In the genomic region with DNA sequence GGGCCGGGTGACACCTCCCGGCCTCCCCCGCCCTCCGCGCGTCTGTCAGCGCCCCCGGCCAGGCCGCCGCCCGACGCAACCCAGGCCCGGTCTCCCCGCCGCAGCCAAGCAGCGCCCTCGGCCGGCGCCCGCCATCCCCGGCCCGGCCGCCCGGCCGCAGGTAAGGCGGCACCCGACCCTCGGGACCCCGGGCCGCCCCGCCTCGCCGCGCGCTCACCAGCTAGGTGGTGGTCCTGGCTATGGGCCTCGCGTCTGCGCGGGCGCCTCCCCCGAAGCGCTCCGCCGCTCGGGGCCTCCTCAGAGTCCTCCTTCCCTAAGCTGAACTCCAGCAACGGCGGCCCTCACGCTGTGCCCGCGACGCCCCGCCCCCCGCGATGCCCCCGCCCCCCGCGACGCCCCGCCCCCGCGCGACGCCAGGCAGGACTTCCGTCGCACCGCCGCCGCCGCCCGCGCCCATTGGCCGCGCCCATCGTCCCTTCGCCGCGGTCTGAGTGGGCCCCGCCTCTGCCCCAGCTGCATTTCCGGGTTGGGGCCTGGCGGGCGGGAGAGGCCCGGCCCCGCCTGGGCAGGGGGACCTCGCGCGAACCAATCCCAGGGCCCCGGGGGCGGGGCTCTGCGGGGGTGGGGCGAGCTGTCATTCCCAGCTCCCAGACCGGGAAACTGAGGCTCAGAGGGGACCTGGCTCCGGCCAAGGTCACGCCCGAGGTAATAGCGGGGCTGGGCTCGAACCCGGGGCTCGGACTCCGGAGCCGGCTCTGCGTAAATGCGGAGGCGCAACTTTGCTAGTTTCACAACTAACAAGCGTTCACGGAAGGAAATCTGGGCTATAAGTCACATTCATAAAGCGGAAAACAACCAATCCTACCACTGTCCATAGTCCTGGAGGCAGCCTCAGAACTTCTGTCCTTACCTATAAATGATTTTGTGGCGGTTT, we compare ENCODE assay signal across 1 cellular context.
TF ChIP-seq lines count a peak whose summit lies in the region.

No MANE protein-coding gene starts in this region.

TF ChIP-seq in HepG2, 621 proteins besides CTCF, POLR2A, EP300 and RAD21 (continued from another document and continues in another):
- TF ChIP-seq, protein P1, sequence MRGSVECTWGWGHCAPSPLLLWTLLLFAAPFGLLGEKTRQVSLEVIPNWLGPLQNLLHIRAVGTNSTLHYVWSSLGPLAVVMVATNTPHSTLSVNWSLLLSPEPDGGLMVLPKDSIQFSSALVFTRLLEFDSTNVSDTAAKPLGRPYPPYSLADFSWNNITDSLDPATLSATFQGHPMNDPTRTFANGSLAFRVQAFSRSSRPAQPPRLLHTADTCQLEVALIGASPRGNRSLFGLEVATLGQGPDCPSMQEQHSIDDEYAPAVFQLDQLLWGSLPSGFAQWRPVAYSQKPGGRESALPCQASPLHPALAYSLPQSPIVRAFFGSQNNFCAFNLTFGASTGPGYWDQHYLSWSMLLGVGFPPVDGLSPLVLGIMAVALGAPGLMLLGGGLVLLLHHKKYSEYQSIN (CRISPR knock-in tag; IDR thresholded peaks at IDR 0.05; ENCODE audit: borderline replicate concordance), result no peak
- TF ChIP-seq NR2F1 (CRISPR knock-in tag; IDR thresholded peaks at IDR 0.05) (no peak), SKI (IDR thresholded peaks at IDR 0.05; ENCODE audit: partially characterized antibody) (peak; percentile 47), U2AF2 (IDR thresholded peaks at IDR 0.05; ENCODE audit: low read depth, low read length) (no peak), XRCC5 (optimal IDR thresholded peaks at IDR 0.05; ENCODE audit: low read length) (no peak), ZBTB20 (CRISPR knock-in tag; IDR thresholded peaks at IDR 0.05; ENCODE audit: borderline replicate concordance, low read depth) (no peak), ZSCAN22 (CRISPR knock-in tag; IDR thresholded peaks at IDR 0.05) (no peak), ZSCAN29 (CRISPR knock-in tag; conservative IDR thresholded peaks at IDR 0.05) (no peak), RFX3 (CRISPR knock-in tag; IDR thresholded peaks at IDR 0.05) (no peak), ZNF337 (CRISPR knock-in tag; IDR thresholded peaks at IDR 0.05; ENCODE audit: borderline replicate concordance, low read depth) (no peak), PHF5A (CRISPR knock-in tag; IDR thresholded peaks at IDR 0.05; ENCODE audit: low read depth, unreplicated experiment) (no peak), NR1H2 (CRISPR knock-in tag; IDR thresholded peaks at IDR 0.05; ENCODE audit: borderline replicate concordance, low read depth) (no peak), TMF1 (CRISPR knock-in tag; IDR thresholded peaks at IDR 0.05; ENCODE audit: low read depth) (no peak), NCOA1 (CRISPR knock-in tag; IDR thresholded peaks at IDR 0.05) (no peak), HHEX (CRISPR knock-in tag; IDR thresholded peaks at IDR 0.05) (no peak), ZNF564 (CRISPR knock-in tag; IDR thresholded peaks at IDR 0.05) (no peak), ZNF678 (CRISPR knock-in tag; IDR thresholded peaks at IDR 0.05) (no peak), HIVEP1 (CRISPR knock-in tag; IDR thresholded peaks at IDR 0.05) (no peak), RBM39 (IDR thresholded peaks at IDR 0.05; ENCODE audit: low read depth, low read length, poor library complexity, severe bottlenecking) (no peak), ZEB1 (IDR thresholded peaks at IDR 0.05; ENCODE audit: insufficient replicate concordance, low read depth) (no peak), SRF (IDR thresholded peaks at IDR 0.05; ENCODE audit: low read depth, low read length) (no peak), PHF20 (CRISPR knock-in tag; IDR thresholded peaks at IDR 0.05) (peak; percentile 58; the same call in 1 of the 2 replicates), ZNF224 (CRISPR knock-in tag; IDR thresholded peaks at IDR 0.05) (no peak), TGIF2 (CRISPR knock-in tag; IDR thresholded peaks at IDR 0.05) (0 out of 2 replicates have a peak, but pooled peaks have one; percentile 45), ZNF543 (CRISPR knock-in tag; IDR thresholded peaks at IDR 0.05) (no peak), ZNF230 (CRISPR knock-in tag; IDR thresholded peaks at IDR 0.05) (no peak), GATAD1 (CRISPR knock-in tag; IDR thresholded peaks at IDR 0.05) (peak; percentile 66)
- TF ChIP-seq, protein P2, sequence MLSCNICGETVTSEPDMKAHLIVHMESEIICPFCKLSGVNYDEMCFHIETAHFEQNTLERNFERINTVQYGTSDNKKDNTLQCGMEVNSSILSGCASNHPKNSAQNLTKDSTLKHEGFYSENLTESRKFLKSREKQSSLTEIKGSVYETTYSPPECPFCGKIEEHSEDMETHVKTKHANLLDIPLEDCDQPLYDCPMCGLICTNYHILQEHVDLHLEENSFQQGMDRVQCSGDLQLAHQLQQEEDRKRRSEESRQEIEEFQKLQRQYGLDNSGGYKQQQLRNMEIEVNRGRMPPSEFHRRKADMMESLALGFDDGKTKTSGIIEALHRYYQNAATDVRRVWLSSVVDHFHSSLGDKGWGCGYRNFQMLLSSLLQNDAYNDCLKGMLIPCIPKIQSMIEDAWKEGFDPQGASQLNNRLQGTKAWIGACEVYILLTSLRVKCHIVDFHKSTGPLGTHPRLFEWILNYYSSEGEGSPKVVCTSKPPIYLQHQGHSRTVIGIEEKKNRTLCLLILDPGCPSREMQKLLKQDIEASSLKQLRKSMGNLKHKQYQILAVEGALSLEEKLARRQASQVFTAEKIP (CRISPR knock-in tag; IDR thresholded peaks at IDR 0.05; ENCODE audit: borderline replicate concordance), result no peak
- TF ChIP-seq, protein P3, sequence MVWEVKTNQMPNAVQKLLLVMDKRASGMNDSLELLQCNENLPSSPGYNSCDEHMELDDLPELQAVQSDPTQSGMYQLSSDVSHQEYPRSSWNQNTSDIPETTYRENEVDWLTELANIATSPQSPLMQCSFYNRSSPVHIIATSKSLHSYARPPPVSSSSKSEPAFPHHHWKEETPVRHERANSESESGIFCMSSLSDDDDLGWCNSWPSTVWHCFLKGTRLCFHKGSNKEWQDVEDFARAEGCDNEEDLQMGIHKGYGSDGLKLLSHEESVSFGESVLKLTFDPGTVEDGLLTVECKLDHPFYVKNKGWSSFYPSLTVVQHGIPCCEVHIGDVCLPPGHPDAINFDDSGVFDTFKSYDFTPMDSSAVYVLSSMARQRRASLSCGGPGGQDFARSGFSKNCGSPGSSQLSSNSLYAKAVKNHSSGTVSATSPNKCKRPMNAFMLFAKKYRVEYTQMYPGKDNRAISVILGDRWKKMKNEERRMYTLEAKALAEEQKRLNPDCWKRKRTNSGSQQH (CRISPR knock-in tag; IDR thresholded peaks at IDR 0.05; ENCODE audit: low read depth), result no peak; the same call in 1 of the 2 replicates
- TF ChIP-seq, protein P4, sequence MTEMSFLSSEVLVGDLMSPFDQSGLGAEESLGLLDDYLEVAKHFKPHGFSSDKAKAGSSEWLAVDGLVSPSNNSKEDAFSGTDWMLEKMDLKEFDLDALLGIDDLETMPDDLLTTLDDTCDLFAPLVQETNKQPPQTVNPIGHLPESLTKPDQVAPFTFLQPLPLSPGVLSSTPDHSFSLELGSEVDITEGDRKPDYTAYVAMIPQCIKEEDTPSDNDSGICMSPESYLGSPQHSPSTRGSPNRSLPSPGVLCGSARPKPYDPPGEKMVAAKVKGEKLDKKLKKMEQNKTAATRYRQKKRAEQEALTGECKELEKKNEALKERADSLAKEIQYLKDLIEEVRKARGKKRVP (CRISPR knock-in tag; IDR thresholded peaks at IDR 0.05), result no peak
- TF ChIP-seq, protein P5, sequence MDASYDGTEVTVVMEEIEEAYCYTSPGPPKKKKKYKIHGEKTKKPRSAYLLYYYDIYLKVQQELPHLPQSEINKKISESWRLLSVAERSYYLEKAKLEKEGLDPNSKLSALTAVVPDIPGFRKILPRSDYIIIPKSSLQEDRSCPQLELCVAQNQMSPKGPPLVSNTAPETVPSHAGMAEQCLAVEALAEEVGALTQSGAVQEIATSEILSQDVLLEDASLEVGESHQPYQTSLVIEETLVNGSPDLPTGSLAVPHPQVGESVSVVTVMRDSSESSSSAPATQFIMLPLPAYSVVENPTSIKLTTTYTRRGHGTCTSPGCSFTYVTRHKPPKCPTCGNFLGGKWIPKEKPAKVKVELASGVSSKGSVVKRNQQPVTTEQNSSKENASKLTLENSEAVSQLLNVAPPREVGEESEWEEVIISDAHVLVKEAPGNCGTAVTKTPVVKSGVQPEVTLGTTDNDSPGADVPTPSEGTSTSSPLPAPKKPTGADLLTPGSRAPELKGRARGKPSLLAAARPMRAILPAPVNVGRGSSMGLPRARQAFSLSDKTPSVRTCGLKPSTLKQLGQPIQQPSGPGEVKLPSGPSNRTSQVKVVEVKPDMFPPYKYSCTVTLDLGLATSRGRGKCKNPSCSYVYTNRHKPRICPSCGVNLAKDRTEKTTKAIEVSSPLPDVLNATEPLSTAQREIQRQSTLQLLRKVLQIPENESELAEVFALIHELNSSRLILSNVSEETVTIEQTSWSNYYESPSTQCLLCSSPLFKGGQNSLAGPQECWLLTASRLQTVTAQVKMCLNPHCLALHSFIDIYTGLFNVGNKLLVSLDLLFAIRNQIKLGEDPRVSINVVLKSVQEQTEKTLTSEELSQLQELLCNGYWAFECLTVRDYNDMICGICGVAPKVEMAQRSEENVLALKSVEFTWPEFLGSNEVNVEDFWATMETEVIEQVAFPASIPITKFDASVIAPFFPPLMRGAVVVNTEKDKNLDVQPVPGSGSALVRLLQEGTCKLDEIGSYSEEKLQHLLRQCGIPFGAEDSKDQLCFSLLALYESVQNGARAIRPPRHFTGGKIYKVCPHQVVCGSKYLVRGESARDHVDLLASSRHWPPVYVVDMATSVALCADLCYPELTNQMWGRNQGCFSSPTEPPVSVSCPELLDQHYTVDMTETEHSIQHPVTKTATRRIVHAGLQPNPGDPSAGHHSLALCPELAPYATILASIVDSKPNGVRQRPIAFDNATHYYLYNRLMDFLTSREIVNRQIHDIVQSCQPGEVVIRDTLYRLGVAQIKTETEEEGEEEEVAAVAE (CRISPR knock-in tag; IDR thresholded peaks at IDR 0.05; ENCODE audit: borderline replicate concordance), result no peak
- TF ChIP-seq, protein P6, sequence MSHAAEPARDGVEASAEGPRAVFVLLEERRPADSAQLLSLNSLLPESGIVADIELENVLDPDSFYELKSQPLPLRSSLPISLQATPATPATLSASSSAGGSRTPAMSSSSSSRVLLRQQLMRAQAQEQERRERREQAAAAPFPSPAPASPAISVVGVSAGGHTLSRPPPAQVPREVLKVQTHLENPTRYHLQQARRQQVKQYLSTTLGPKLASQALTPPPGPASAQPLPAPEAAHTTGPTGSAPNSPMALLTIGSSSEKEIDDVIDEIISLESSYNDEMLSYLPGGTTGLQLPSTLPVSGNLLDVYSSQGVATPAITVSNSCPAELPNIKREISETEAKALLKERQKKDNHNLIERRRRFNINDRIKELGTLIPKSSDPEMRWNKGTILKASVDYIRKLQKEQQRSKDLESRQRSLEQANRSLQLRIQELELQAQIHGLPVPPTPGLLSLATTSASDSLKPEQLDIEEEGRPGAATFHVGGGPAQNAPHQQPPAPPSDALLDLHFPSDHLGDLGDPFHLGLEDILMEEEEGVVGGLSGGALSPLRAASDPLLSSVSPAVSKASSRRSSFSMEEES (CRISPR knock-in tag; IDR thresholded peaks at IDR 0.05), result no peak
- TF ChIP-seq, protein P7, sequence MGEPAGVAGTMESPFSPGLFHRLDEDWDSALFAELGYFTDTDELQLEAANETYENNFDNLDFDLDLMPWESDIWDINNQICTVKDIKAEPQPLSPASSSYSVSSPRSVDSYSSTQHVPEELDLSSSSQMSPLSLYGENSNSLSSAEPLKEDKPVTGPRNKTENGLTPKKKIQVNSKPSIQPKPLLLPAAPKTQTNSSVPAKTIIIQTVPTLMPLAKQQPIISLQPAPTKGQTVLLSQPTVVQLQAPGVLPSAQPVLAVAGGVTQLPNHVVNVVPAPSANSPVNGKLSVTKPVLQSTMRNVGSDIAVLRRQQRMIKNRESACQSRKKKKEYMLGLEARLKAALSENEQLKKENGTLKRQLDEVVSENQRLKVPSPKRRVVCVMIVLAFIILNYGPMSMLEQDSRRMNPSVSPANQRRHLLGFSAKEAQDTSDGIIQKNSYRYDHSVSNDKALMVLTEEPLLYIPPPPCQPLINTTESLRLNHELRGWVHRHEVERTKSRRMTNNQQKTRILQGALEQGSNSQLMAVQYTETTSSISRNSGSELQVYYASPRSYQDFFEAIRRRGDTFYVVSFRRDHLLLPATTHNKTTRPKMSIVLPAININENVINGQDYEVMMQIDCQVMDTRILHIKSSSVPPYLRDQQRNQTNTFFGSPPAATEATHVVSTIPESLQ (CRISPR knock-in tag; conservative IDR thresholded peaks at IDR 0.05), result no peak
- TF ChIP-seq, protein P8, sequence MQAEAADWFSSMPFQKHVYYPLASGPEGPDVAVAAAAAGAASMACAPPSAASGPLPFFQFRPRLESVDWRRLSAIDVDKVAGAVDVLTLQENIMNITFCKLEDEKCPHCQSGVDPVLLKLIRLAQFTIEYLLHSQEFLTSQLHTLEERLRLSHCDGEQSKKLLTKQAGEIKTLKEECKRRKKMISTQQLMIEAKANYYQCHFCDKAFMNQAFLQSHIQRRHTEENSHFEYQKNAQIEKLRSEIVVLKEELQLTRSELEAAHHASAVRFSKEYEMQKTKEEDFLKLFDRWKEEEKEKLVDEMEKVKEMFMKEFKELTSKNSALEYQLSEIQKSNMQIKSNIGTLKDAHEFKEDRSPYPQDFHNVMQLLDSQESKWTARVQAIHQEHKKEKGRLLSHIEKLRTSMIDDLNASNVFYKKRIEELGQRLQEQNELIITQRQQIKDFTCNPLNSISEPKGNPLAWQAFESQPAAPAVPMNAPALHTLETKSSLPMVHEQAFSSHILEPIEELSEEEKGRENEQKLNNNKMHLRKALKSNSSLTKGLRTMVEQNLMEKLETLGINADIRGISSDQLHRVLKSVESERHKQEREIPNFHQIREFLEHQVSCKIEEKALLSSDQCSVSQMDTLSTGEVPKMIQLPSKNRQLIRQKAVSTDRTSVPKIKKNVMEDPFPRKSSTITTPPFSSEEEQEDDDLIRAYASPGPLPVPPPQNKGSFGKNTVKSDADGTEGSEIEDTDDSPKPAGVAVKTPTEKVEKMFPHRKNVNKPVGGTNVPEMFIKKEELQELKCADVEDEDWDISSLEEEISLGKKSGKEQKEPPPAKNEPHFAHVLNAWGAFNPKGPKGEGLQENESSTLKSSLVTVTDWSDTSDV (CRISPR knock-in tag; IDR thresholded peaks at IDR 0.05), result no peak
- TF ChIP-seq, protein P9, sequence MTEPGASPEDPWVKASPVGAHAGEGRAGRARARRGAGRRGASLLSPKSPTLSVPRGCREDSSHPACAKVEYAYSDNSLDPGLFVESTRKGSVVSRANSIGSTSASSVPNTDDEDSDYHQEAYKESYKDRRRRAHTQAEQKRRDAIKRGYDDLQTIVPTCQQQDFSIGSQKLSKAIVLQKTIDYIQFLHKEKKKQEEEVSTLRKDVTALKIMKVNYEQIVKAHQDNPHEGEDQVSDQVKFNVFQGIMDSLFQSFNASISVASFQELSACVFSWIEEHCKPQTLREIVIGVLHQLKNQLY (CRISPR knock-in tag; IDR thresholded peaks at IDR 0.05), result no peak
